21 cellular contexts compared by ENCODE assay signal in genomic region chr13:37427843-37428494, GRCh38.
DNase-seq lines count a peak whose midpoint lies in the region; ATAC-seq and TF ChIP-seq lines count a peak whose summit lies in the region.
"Had no signal": no experiment of that assay in that cellular context is flagged by ENCODE, and none has a peak within 500 bp of the region (broad histone marks: within the 10 kb centered on the region; RNA-seq: fewer than 3 reads in every experiment).

No MANE protein-coding gene starts in this region.

- H3K36me3 ChIP-seq in SK-N-SH (replicated peaks in 1 of 2; ENCODE audit: control insufficient read depth in 1 of 2, insufficient read depth in 2 of 2, low read length in 1 of 2) (no peaks in the 10 kb centered on the region), PC-9 (ENCODE audit: low read depth) (no peaks in the 10 kb centered on the region), cardiac muscle cell (no peaks in the 10 kb centered on the region)
- H3K36me3 ChIP-seq: BLaER1 treated with 17β-estradiol and CSF1 and Interleukin-3, amounts not matched to agents 10 nM and 100 nM; colonic mucosa; sigmoid colon had no signal

- intact Hi-C loops in PC-9 (cut with micrococcal nuclease; ENCODE audit: unreplicated experiment) = no loop called here

- no peak overlapping the region for H3K27ac Mint-ChIP-seq in progenitor cell of endocrine pancreas
- H3K27ac Mint-ChIP-seq: activated CD4-positive, alpha-beta T cell treated with anti-CD3 and anti-CD28 coated beads, Interleukin-2, amount 10 ng/mL, durations not matched to agents 24 days and 14 days; activated CD8-positive, alpha-beta memory T cell treated with anti-CD3 and anti-CD28 coated beads, Interleukin-2, amount 10 ng/mL, durations not matched to agents 7 days and 5 days; activated naive CD8-positive, alpha-beta T cell treated with anti-CD3 and anti-CD28 coated beads for 36 hours; naive B cell had no signal

- H3K27me3 Mint-ChIP-seq in progenitor cell of endocrine pancreas = no peaks in the 10 kb centered on the region
- H3K27me3 Mint-ChIP-seq: activated CD4-positive, alpha-beta T cell treated with anti-CD3 and anti-CD28 coated beads, Interleukin-2, amount 10 ng/mL, durations not matched to agents 24 days and 14 days; activated CD8-positive, alpha-beta memory T cell treated with anti-CD3 and anti-CD28 coated beads, Interleukin-2, amount 10 ng/mL, durations not matched to agents 7 days and 5 days; activated naive CD8-positive, alpha-beta T cell treated with anti-CD3 and anti-CD28 coated beads for 36 hours; naive B cell had no signal

- no TSS peak for BruUV-seq in PC-9 (replicated peaks; lab: Mats Ljungman, UMichigan)

- no peaks in the 10 kb centered on the region for H3K9me2 ChIP-seq in SK-N-SH
- H3K9me2 ChIP-seq in PC-9 (ENCODE audit: insufficient read depth) = no peaks in the 10 kb centered on the region; the same call in 1 of the 2 replicates

- H3K27ac ChIP-seq in SK-N-SH (ENCODE audit: low read depth in 2 of 2, low read length in 1 of 2) = no peak overlapping the region
- no peak overlapping the region for H3K27ac ChIP-seq in PC-9
- H3K27ac ChIP-seq in cardiac muscle cell = peak overlapping the region; percentile 15
- H3K27ac ChIP-seq: BLaER1 treated with 17β-estradiol and CSF1 and Interleukin-3, amounts not matched to agents 10 nM and 100 nM; colonic mucosa; sigmoid colon had no signal

- peaks cover 6% of the 10 kb centered on the region for H3K4me1 Mint-ChIP-seq in progenitor cell of endocrine pancreas (ENCODE audit: low read depth)
- H3K4me1 Mint-ChIP-seq: activated CD4-positive, alpha-beta T cell treated with anti-CD3 and anti-CD28 coated beads, Interleukin-2, amount 10 ng/mL, durations not matched to agents 24 days and 14 days; activated CD8-positive, alpha-beta memory T cell treated with anti-CD3 and anti-CD28 coated beads, Interleukin-2, amount 10 ng/mL, durations not matched to agents 7 days and 5 days; activated naive CD8-positive, alpha-beta T cell treated with anti-CD3 and anti-CD28 coated beads for 36 hours; naive B cell had no signal

- H3K27me3 ChIP-seq in SK-N-SH (ENCODE audit: insufficient read depth) (no peaks in the 10 kb centered on the region), PC-9 (ENCODE audit: insufficient read depth, low read depth) (no peaks in the 10 kb centered on the region), cardiac muscle cell (no peaks in the 10 kb centered on the region)
- H3K27me3 ChIP-seq: BLaER1 treated with 17β-estradiol and CSF1 and Interleukin-3, amounts not matched to agents 10 nM and 100 nM; colonic mucosa; sigmoid colon had no signal

- TF ChIP-seq RAD21 in SK-N-SH (IDR thresholded peaks at IDR 0.05; ENCODE audit: low read length) = no peak

- 21% methylated on average over 3 of the region's 3 CpGs for WGBS in SK-N-SH (ENCODE audit: low lambda C conversion rate)

- no peaks in the 10 kb centered on the region for H3K36me3 Mint-ChIP-seq in progenitor cell of endocrine pancreas (ENCODE audit: insufficient read depth)
- H3K36me3 Mint-ChIP-seq: activated CD8-positive, alpha-beta memory T cell treated with anti-CD3 and anti-CD28 coated beads, Interleukin-2, amount 10 ng/mL, durations not matched to agents 7 days and 5 days; activated naive CD8-positive, alpha-beta T cell treated with anti-CD3 and anti-CD28 coated beads for 36 hours; naive B cell had no signal

- H2AFZ ChIP-seq in SK-N-SH (ENCODE audit: low read depth) (no peak overlapping the region), PC-9 (peak overlapping the region; percentile 9; the same call in 1 of the 2 replicates)

- H3K4me2 ChIP-seq in SK-N-SH (no peak overlapping the region), PC-9 (no peak overlapping the region)
- H3K4me2 ChIP-seq: BLaER1 treated with 17β-estradiol and CSF1 and Interleukin-3, amounts not matched to agents 10 nM and 100 nM had no signal

- POLR2A ChIA-PET in SK-N-SH (lab: Yijun Ruan, JAX) = no interaction called here
- POLR2A ChIA-PET in PC-9 (lab: Charles Lee; ENCODE audit: unreplicated experiment) = no interaction called here
- POLR2A ChIA-PET in GM10248 (lab: Yijun Ruan, JAX) = no interaction called here

- no peaks in the 10 kb centered on the region for H3K9me3 Mint-ChIP-seq in progenitor cell of endocrine pancreas (ENCODE audit: low read depth)

- DNase-seq in SK-N-SH = no peak
- no peak for DNase-seq in PC-9
- peak; percentile 56 to 61 for DNase-seq in cardiac muscle cell (ENCODE audit: low read depth in 1 of 2, low spot score in 1 of 2)
- no peak for DNase-seq in progenitor cell of endocrine pancreas (ENCODE audit: low spot score, unreplicated experiment)
- no peak for DNase-seq in UCSD-AML1 (lab: John Stamatoyannopoulos, UW; ENCODE audit: unreplicated experiment)
- DNase-seq in HuH-7 (ENCODE audit: low spot score) = no peak
- no peak for DNase-seq in GM10248 (ENCODE audit: extremely low spot score)
- DNase-seq: activated CD4-positive, alpha-beta T cell treated with anti-CD3 and anti-CD28 coated beads, Interleukin-2, amount 10 ng/mL, durations not matched to agents 24 days and 14 days; activated CD8-positive, alpha-beta memory T cell treated with anti-CD3 and anti-CD28 coated beads, Interleukin-2, amount 10 ng/mL, durations not matched to agents 7 days and 5 days; activated naive CD8-positive, alpha-beta T cell treated with anti-CD3 and anti-CD28 coated beads for 36 hours; colonic mucosa; KG1; MV-4-11; naive B cell; NCI-H187; NCI-H345; NK-92 treated with Interleukin-12 subunit alpha and Interleukin-12 subunit beta, amount 100 ng/mL, for 24 hours; sigmoid colon; T-helper 1 cell had no signal

- H3F3A ChIP-seq in SK-N-SH (replicated peaks; ENCODE audit: insufficient read depth) (peaks cover 5% of the 10 kb centered on the region), PC-9 (ENCODE audit: insufficient read depth, low read depth) (no peaks in the 10 kb centered on the region)

- no peaks in the 10 kb centered on the region for H3K9me3 ChIP-seq in SK-N-SH
- H3K9me3 ChIP-seq in PC-9 (ENCODE audit: insufficient read depth, low read depth) = no peaks in the 10 kb centered on the region
- no peaks in the 10 kb centered on the region for H3K9me3 ChIP-seq in cardiac muscle cell (ENCODE audit: low read depth)
- H3K9me3 ChIP-seq: BLaER1 treated with 17β-estradiol and CSF1 and Interleukin-3, amounts not matched to agents 10 nM and 100 nM; colonic mucosa; sigmoid colon had no signal

- ATAC-seq in SK-N-SH treated with all-trans-retinoic acid at 6 μM for 48 hours = no peak
- ATAC-seq: activated CD8-positive, alpha-beta memory T cell treated with anti-CD3 and anti-CD28 coated beads, Interleukin-2, amount 10 ng/mL, durations not matched to agents 7 days and 5 days had no signal

- H3K4me1 ChIP-seq in SK-N-SH (ENCODE audit: control insufficient read depth in 1 of 2, insufficient read depth in 2 of 2, low read depth in 1 of 2, low read length in 1 of 2) = no peaks in the 10 kb centered on the region
- no peaks in the 10 kb centered on the region for H3K4me1 ChIP-seq in PC-9 (replicated peaks; ENCODE audit: insufficient read depth)
- no peaks in the 10 kb centered on the region for H3K4me1 ChIP-seq in cardiac muscle cell (ENCODE audit: low read depth)
- H3K4me1 ChIP-seq: BLaER1 treated with 17β-estradiol and CSF1 and Interleukin-3, amounts not matched to agents 10 nM and 100 nM; colonic mucosa; sigmoid colon had no signal

- peak; percentile 28; the same call in 1 of the 2 replicates for TF ChIP-seq CTCF in SK-N-SH (IDR thresholded peaks at IDR 0.05)
- TF ChIP-seq CTCF in PC-9 (conservative IDR thresholded peaks at IDR 0.05) = no peak
- no peak for TF ChIP-seq CTCF in cardiac muscle cell (IDR thresholded peaks at IDR 0.05; ENCODE audit: low read depth, low read length)
- peak; percentile 36 for TF ChIP-seq CTCF in progenitor cell of endocrine pancreas (IDR thresholded peaks at IDR 0.05; ENCODE audit: unreplicated experiment)
- no peak for TF ChIP-seq CTCF in GM10248 (IDR thresholded peaks at IDR 0.05; ENCODE audit: control extremely low read depth, extremely low read depth, low read depth, missing control alignments)

- CTCF ChIA-PET in SK-N-SH (lab: Yijun Ruan, JAX) (interaction anchor here (0.7 to 1.3 kb wide), 2 partner anchors 26 to 54 kb away, joined by 3 read pairs; no protein-coding TSS in a partner anchor), PC-9 (lab: Charles Lee) (no interaction called here), GM10248 (lab: Yijun Ruan, JAX) (no interaction called here)

- no peak for TF ChIP-seq EP300 in SK-N-SH (IDR thresholded peaks at IDR 0.05; ENCODE audit: borderline replicate concordance in 1 of 2, low read depth in 1 of 2, low read length in 1 of 2)

- no peaks in the 10 kb centered on the region for H3K79me2 ChIP-seq in SK-N-SH (ENCODE audit: insufficient read depth)
- no peaks in the 10 kb centered on the region for H3K79me2 ChIP-seq in PC-9 (ENCODE audit: low read depth)

- H3K4me3 ChIP-seq in SK-N-SH (ENCODE audit: low read depth in 2 of 2, low read length in 1 of 2) (no peak overlapping the region), PC-9 (no peak overlapping the region), cardiac muscle cell (no peak overlapping the region)
- H3K4me3 ChIP-seq: BLaER1 treated with 17β-estradiol and CSF1 and Interleukin-3, amounts not matched to agents 10 nM and 100 nM; colonic mucosa; sigmoid colon had no signal

- H4K20me1 ChIP-seq in SK-N-SH (ENCODE audit: insufficient read depth) (no peaks in the 10 kb centered on the region), PC-9 (ENCODE audit: insufficient read depth) (no peaks in the 10 kb centered on the region)
- H4K20me1 ChIP-seq: BLaER1 treated with 17β-estradiol and CSF1 and Interleukin-3, amounts not matched to agents 10 nM and 100 nM had no signal

- no peak overlapping the region for H3K4me3 Mint-ChIP-seq in progenitor cell of endocrine pancreas (ENCODE audit: low read depth)
- H3K4me3 Mint-ChIP-seq: activated CD4-positive, alpha-beta T cell treated with anti-CD3 and anti-CD28 coated beads, Interleukin-2, amount 10 ng/mL, durations not matched to agents 24 days and 14 days; activated CD8-positive, alpha-beta memory T cell treated with anti-CD3 and anti-CD28 coated beads, Interleukin-2, amount 10 ng/mL, durations not matched to agents 7 days and 5 days; activated naive CD8-positive, alpha-beta T cell treated with anti-CD3 and anti-CD28 coated beads for 36 hours; naive B cell had no signal

- H3K9ac ChIP-seq in SK-N-SH = no peak overlapping the region
- H3K9ac ChIP-seq: BLaER1 treated with 17β-estradiol and CSF1 and Interleukin-3, amounts not matched to agents 10 nM and 100 nM had no signal

TF ChIP-seq in SK-N-SH, 30 proteins besides CTCF, POLR2A, EP300 and RAD21:
- TF ChIP-seq SMC3 (IDR thresholded peaks at IDR 0.05; ENCODE audit: low read depth, low read length) (no peak), RXRA (IDR thresholded peaks at IDR 0.05; ENCODE audit: borderline replicate concordance, low read depth) (no peak)

TF ChIP-seq in SK-N-SH treated with all-trans-retinoic acid at 6 μM for 48 hours, 23 proteins besides CTCF, POLR2A, EP300 and RAD21 (continues in another document):
- TF ChIP-seq BACH2 (CRISPR knock-in tag; IDR thresholded peaks at IDR 0.05; ENCODE audit: borderline replicate concordance) (no peak), PPARA (CRISPR knock-in tag; IDR thresholded peaks at IDR 0.05; ENCODE audit: borderline replicate concordance) (no peak), GLIS3 (CRISPR knock-in tag; IDR thresholded peaks at IDR 0.05) (no peak)

Comparison
In these comparisons a context has a peak if more than half of its experiments do, and no peak if none do; other contexts are left out.
1. DNase-seq: peak in cardiac muscle cell (2 of 2); none in SK-N-SH (single experiment), PC-9 (0 of 2), progenitor cell of endocrine pancreas (single experiment), UCSD-AML1 (single experiment), HuH-7 (single experiment) and GM10248 (single experiment).
2. CTCF ChIP-seq: peak in SK-N-SH (single experiment) and progenitor cell of endocrine pancreas (single experiment); none in PC-9 (single experiment), cardiac muscle cell (single experiment) and GM10248 (single experiment).